11 cellular contexts compared by ENCODE assay signal in genomic region chr14:74906923-74907620, GRCh38. TPM values are rescaled to one million over a fixed set of nuclear protein-coding genes. Genes with fewer than 3 reads are reported as not detected.
DNase-seq lines count a peak whose midpoint lies in the region; FAIRE-seq and TF ChIP-seq lines count a peak whose summit lies in the region.
"Had no signal": no experiment of that assay in that cellular context is flagged by ENCODE, and none has a peak within 500 bp of the region (broad histone marks: within the 10 kb centered on the region; RNA-seq: fewer than 3 reads in every experiment).

No MANE protein-coding gene starts in this region.

- H4K20me1 ChIP-seq in neural progenitor cell (ENCODE audit: low read depth) = peaks cover 6% of the 10 kb centered on the region

- H3K4me1 Mint-ChIP-seq in neural progenitor cell = peaks cover 4% of the 10 kb centered on the region

- H3K4me1 ChIP-seq in neural progenitor cell = no peaks in the 10 kb centered on the region

- peaks cover 5% of the 10 kb centered on the region for H3K27me3 Mint-ChIP-seq in neural progenitor cell (ENCODE audit: insufficient read depth, low read depth)

- H3K27ac Mint-ChIP-seq in neural progenitor cell = no peak overlapping the region

- no peaks in the 10 kb centered on the region for H3K9me3 Mint-ChIP-seq in neural progenitor cell

- H3K27ac ChIP-seq in brain microvascular endothelial cell (no peak overlapping the region), neural progenitor cell (no peak overlapping the region)

- H3K27me3 ChIP-seq in brain microvascular endothelial cell (replicated peaks) (no peaks in the 10 kb centered on the region), neural progenitor cell (no peaks in the 10 kb centered on the region)

- no peak overlapping the region for H3K4me2 ChIP-seq in neural progenitor cell

- in situ Hi-C loops in brain microvascular endothelial cell (cut with HindIII; ENCODE audit: low pct_ligation_motif_present, low sequenced_read_pairs) = no loop called here

- H2AFZ ChIP-seq in neural progenitor cell (replicated peaks) = no peak overlapping the region

- H3K4me3 ChIP-seq in GM12864 (ENCODE audit: low read depth, low read length) = no peak overlapping the region
- no peak overlapping the region for H3K4me3 ChIP-seq in brain microvascular endothelial cell (ENCODE audit: low read depth, low read length)
- no peak overlapping the region for H3K4me3 ChIP-seq in neural progenitor cell

- H3K4me3 Mint-ChIP-seq in neural progenitor cell = no peak overlapping the region

- peak; percentile 58 for TF ChIP-seq CTCF in GM12864 (IDR thresholded peaks at IDR 0.05; ENCODE audit: low read depth, low read length, missing control alignments)
- TF ChIP-seq CTCF in brain microvascular endothelial cell (IDR thresholded peaks at IDR 0.05; ENCODE audit: low read depth, low read length, missing control alignments) = peak; percentile 50
- TF ChIP-seq CTCF in neural progenitor cell (IDR thresholded peaks at IDR 0.05) = peak; percentile 31

- DNase-seq in GM12864 (ENCODE audit: low read depth) (no peak), LHCN-M2 (ENCODE audit: low read depth) (peak; percentile 51), brain microvascular endothelial cell (no peak), neural progenitor cell (ENCODE audit: low spot score) (no peak), NCI-H2171 treated with DMSO at 0.1 percent for 48 hours (lab: John Stamatoyannopoulos, UW) (no peak), NCI-H524 (lab: John Stamatoyannopoulos, UW) (no peak), HTR-8/SVneo (ENCODE audit: insufficient read length, low spot score) (no peak), NCI-H1417 treated with DMSO at 0.1 percent for 48 hours (lab: John Stamatoyannopoulos, UW) (no peak)
- DNase-seq: NCI-H187 treated with DMSO at 0.1 percent for 48 hours, retina had no signal

- no peaks in the 10 kb centered on the region for H3K79me2 ChIP-seq in neural progenitor cell (ENCODE audit: low read depth)

- H3K9me3 ChIP-seq in neural progenitor cell (ENCODE audit: low read depth) = no peaks in the 10 kb centered on the region

- H3K36me3 ChIP-seq in brain microvascular endothelial cell (replicated peaks) (peaks cover 21% of the 10 kb centered on the region), neural progenitor cell (no peaks in the 10 kb centered on the region)

- H3K9ac ChIP-seq in neural progenitor cell = no peak overlapping the region

- peaks cover 15% of the 10 kb centered on the region for H3K36me3 Mint-ChIP-seq in neural progenitor cell

- H3F3A ChIP-seq in neural progenitor cell (ENCODE audit: low read depth) = peaks cover 8% of the 10 kb centered on the region

- no peak for FAIRE-seq in HTR-8/SVneo (lab: Jason Lieb, UNC)
- FAIRE-seq: islet of Langerhans had no signal

RNA-seq across cellular contexts. Expression of gene RPS6KL1, which starts 16.0 kb away (rescaled TPM):
- total RNA-seq in LHCN-M2 (2014; rRNA removed) (0.80 and 1.9 TPM in 2 replicates), neural progenitor cell (ENCODE audit: low replicate concordance) (6.4 and 15.1 TPM in 2 replicates)
- polyA plus RNA-seq in LHCN-M2 (2012) = 0.55 TPM

RNA-seq across cellular contexts. Expression of gene DLST, which starts 25.4 kb away (rescaled TPM):
- total RNA-seq in LHCN-M2 (2014; rRNA removed) = 66.7 and 71.6 TPM in 2 replicates
- 70.9 TPM for polyA plus RNA-seq in LHCN-M2 (2012)
- 52.2 and 60.7 TPM in 2 replicates for total RNA-seq in neural progenitor cell (ENCODE audit: low replicate concordance)

RNA-seq across cellular contexts. Expression of gene PROX2, which starts 31.1 kb away (rescaled TPM):
- total RNA-seq in LHCN-M2 (2014; rRNA removed) (not detected in 2 replicates), neural progenitor cell (ENCODE audit: low replicate concordance) (not detected in 2 replicates)
- 0.02 TPM for polyA plus RNA-seq in LHCN-M2 (2012)

RNA-seq across cellular contexts. Expression of gene PGF, which starts 48.3 kb away (rescaled TPM):
- 82.3 and 181 TPM in 2 replicates for total RNA-seq in LHCN-M2 (2014; rRNA removed)
- 25.9 TPM for polyA plus RNA-seq in LHCN-M2 (2012)
- 1.0 and 2.1 TPM in 2 replicates for total RNA-seq in neural progenitor cell (ENCODE audit: low replicate concordance)
